Comparison of ENCODE assay signal across 8 cellular contexts in the genomic region with DNA sequence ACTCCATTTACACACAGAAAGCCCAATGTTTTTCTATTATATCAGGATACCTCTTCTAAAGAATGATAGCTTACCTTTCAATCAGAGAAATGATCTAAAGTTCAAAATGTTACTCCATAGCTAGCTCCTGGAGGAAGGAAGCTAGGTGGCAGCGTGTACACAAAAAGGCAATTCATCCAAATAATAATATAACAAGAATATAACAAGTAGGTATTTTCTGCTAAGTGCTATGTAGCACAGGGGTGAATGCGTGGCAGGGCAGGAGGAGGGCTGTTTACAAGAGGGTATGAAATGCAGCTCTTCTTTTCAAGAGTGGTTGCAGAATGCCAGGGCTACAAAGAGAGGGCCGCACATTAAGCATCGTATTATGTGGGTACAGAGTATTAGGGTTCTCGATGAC. TPM values are rescaled to one million over a fixed set of nuclear protein-coding genes. Genes with fewer than 3 reads are reported as not detected.
DNase-seq lines count a peak whose midpoint lies in the region; ATAC-seq lines count a peak whose summit lies in the region.

No MANE protein-coding gene starts in this region.

- peak overlapping the region; percentile 71 to 94 (median 82) for H3K4me3 ChIP-seq in BLaER1 treated with 17β-estradiol and CSF1 and Interleukin-3, amounts not matched to agents 10 nM and 100 nM
- H3K4me3 ChIP-seq in right cardiac atrium (ENCODE audit: low read length): peak overlapping the region; percentile 41

- intact Hi-C loops in right cardiac atrium (cut with DNase I): no loop called here

- H3K27ac Mint-ChIP-seq in activated T-cell treated with anti-CD3 and anti-CD28 coated beads, Interleukin-2, amount 50 U/mL, for 72 hours: peak overlapping the region; percentile 86
- peak overlapping the region; percentile 96 for H3K27ac Mint-ChIP-seq in stimulated activated naive B cell treated with anti-CD40 and anti-IgM and Interleukin-4, amounts not matched to agents 10 μg/mL and 1 μg/mL and 100 μg/mL, for 72 hours

- ATAC-seq in HG02885 (IDR thresholded peaks at IDR 0.05; ENCODE audit: poor library complexity, unreplicated experiment) (peak; percentile 3), right cardiac atrium (peak; percentile 4 to 5), GM21390 (IDR thresholded peaks at IDR 0.05; ENCODE audit: unreplicated experiment) (no peak), HG02852 (IDR thresholded peaks at IDR 0.05; ENCODE audit: unreplicated experiment) (no peak)
- ATAC-seq in activated T-cell treated with anti-CD3 and anti-CD28 coated beads, Interleukin-2, amount 50 U/mL, for 72 hours (replicated peaks in 1 of 2): peak in 1 of 2 donors; percentile 13
- ATAC-seq in stimulated activated naive B cell treated with anti-CD40 and anti-IgM and Interleukin-4, amounts not matched to agents 10 μg/mL and 1 μg/mL and 100 μg/mL, for 72 hours (replicated peaks): peak; percentile 5 to 6

- no peaks in the 10 kb centered on the region for H3K27me3 Mint-ChIP-seq in activated T-cell treated with anti-CD3 and anti-CD28 coated beads, Interleukin-2, amount 50 U/mL, for 72 hours (ENCODE audit: low read depth)
- no peaks in the 10 kb centered on the region for H3K27me3 Mint-ChIP-seq in stimulated activated naive B cell treated with anti-CD40 and anti-IgM and Interleukin-4, amounts not matched to agents 10 μg/mL and 1 μg/mL and 100 μg/mL, for 72 hours

- peak overlapping the region; percentile 71 to 89 (median 80) for H3K27ac ChIP-seq in BLaER1 treated with 17β-estradiol and CSF1 and Interleukin-3, amounts not matched to agents 10 nM and 100 nM
- peak overlapping the region; percentile 93 for H3K27ac ChIP-seq in right cardiac atrium (ENCODE audit: low read length)

- peak overlapping the region; percentile 96 to 99 for H3K4me3 Mint-ChIP-seq in activated T-cell treated with anti-CD3 and anti-CD28 coated beads, Interleukin-2, amount 50 U/mL, for 72 hours
- peak overlapping the region; percentile 91 to 98 for H3K4me3 Mint-ChIP-seq in stimulated activated naive B cell treated with anti-CD40 and anti-IgM and Interleukin-4, amounts not matched to agents 10 μg/mL and 1 μg/mL and 100 μg/mL, for 72 hours

- H3K36me3 Mint-ChIP-seq in activated T-cell treated with anti-CD3 and anti-CD28 coated beads, Interleukin-2, amount 50 U/mL, for 72 hours (ENCODE audit: insufficient read depth in 2 of 2): peaks cover 4 to 9% of the 10 kb centered on the region in 2 donors
- peaks cover 0 to 7% of the 10 kb centered on the region in 2 donors for H3K36me3 Mint-ChIP-seq in stimulated activated naive B cell treated with anti-CD40 and anti-IgM and Interleukin-4, amounts not matched to agents 10 μg/mL and 1 μg/mL and 100 μg/mL, for 72 hours

- peaks cover 0 to 22% (median 8%) of the 10 kb centered on the region in 11 experiments; a peak in 9 of 22 replicates for H3K36me3 ChIP-seq in BLaER1 treated with 17β-estradiol and CSF1 and Interleukin-3, amounts not matched to agents 10 nM and 100 nM

- H3K27me3 ChIP-seq in BLaER1 treated with 17β-estradiol and CSF1 and Interleukin-3, amounts not matched to agents 10 nM and 100 nM: no peaks in the 10 kb centered on the region
- H3K27me3 ChIP-seq in right cardiac atrium (ENCODE audit: control insufficient read depth, insufficient read depth): no peaks in the 10 kb centered on the region

- DNase-seq in activated T-cell treated with anti-CD3 and anti-CD28 coated beads, Interleukin-2, amount 50 U/mL, for 72 hours: no peak
- no peak for DNase-seq in right cardiac atrium
- no peak for DNase-seq in stimulated activated naive B cell treated with anti-CD40 and anti-IgM and Interleukin-4, amounts not matched to agents 10 μg/mL and 1 μg/mL and 100 μg/mL, for 72 hours
- DNase-seq in globus pallidus (ENCODE audit: low spot score): no peak

- no peaks in the 10 kb centered on the region; a peak in 1 of 22 replicates for H3K9me3 ChIP-seq in BLaER1 treated with 17β-estradiol and CSF1 and Interleukin-3, amounts not matched to agents 10 nM and 100 nM (replicated peaks in 1 of 11)
- no peaks in the 10 kb centered on the region for H3K9me3 ChIP-seq in right cardiac atrium (ENCODE audit: control insufficient read depth, low read length)

- H3K4me1 Mint-ChIP-seq in activated T-cell treated with anti-CD3 and anti-CD28 coated beads, Interleukin-2, amount 50 U/mL, for 72 hours (ENCODE audit: low read depth): peaks cover 57% of the 10 kb centered on the region
- H3K4me1 Mint-ChIP-seq in stimulated activated naive B cell treated with anti-CD40 and anti-IgM and Interleukin-4, amounts not matched to agents 10 μg/mL and 1 μg/mL and 100 μg/mL, for 72 hours: peaks cover 12 to 36% of the 10 kb centered on the region in 2 donors

- peak overlapping the region; percentile 69 to 94 (median 85) for H3K4me2 ChIP-seq in BLaER1 treated with 17β-estradiol and CSF1 and Interleukin-3, amounts not matched to agents 10 nM and 100 nM

- peaks cover 30 to 48% (median 39%) of the 10 kb centered on the region in 10 experiments for H3K4me1 ChIP-seq in BLaER1 treated with 17β-estradiol and CSF1 and Interleukin-3, amounts not matched to agents 10 nM and 100 nM
- H3K4me1 ChIP-seq in right cardiac atrium (ENCODE audit: control insufficient read depth, insufficient read depth, low read length): no peaks in the 10 kb centered on the region

- H3K9ac ChIP-seq in BLaER1 treated with 17β-estradiol and CSF1 and Interleukin-3, amounts not matched to agents 10 nM and 100 nM: peak overlapping the region; percentile 77 to 87 (median 83); a peak in 21 of 22 replicates

- no peaks in the 10 kb centered on the region for H3K9me3 Mint-ChIP-seq in activated T-cell treated with anti-CD3 and anti-CD28 coated beads, Interleukin-2, amount 50 U/mL, for 72 hours
- H3K9me3 Mint-ChIP-seq in stimulated activated naive B cell treated with anti-CD40 and anti-IgM and Interleukin-4, amounts not matched to agents 10 μg/mL and 1 μg/mL and 100 μg/mL, for 72 hours: no peaks in the 10 kb centered on the region

- peaks cover 0 to 20% (median 0%) of the 10 kb centered on the region in 11 experiments; a peak in 7 of 22 replicates for H4K20me1 ChIP-seq in BLaER1 treated with 17β-estradiol and CSF1 and Interleukin-3, amounts not matched to agents 10 nM and 100 nM

- WGBS in right cardiac atrium: 60% methylated on average over 5 of the region's 5 CpGs

RNA-seq across cellular contexts. Expression of a gene that starts 0.7 kb away (rescaled TPM):
- total RNA-seq in activated T-cell treated with anti-CD3 and anti-CD28 coated beads, Interleukin-2, amount 50 U/mL, for 72 hours: 1 to 10 TPM; 7.2 to 7.8 TPM
- 10 to 100 TPM in 1 of 4 donors, 1 to 10 TPM in 3; 6.1 to 12.9 (median 8.8) TPM for total RNA-seq in right cardiac atrium
- polyA plus RNA-seq in right cardiac atrium: 10.5 TPM

RNA-seq across cellular contexts. Expression of a gene that starts 50.9 kb away (rescaled TPM):
- under 1 TPM; 0.02 to 0.09 TPM for total RNA-seq in activated T-cell treated with anti-CD3 and anti-CD28 coated beads, Interleukin-2, amount 50 U/mL, for 72 hours
- total RNA-seq in right cardiac atrium: under 1 TPM; 0.25 to 0.91 (median 0.42) TPM
- 0.09 TPM for polyA plus RNA-seq in right cardiac atrium

Comparison
In these comparisons a context has a peak if more than half of its experiments do, and no peak if none do; other contexts are left out.
1. ATAC-seq: peak in HG02885 (single experiment), right cardiac atrium (2 of 2) and stimulated activated naive B cell treated with anti-CD40 and anti-IgM and Interleukin-4, amounts not matched to agents 10 μg/mL and 1 μg/mL and 100 μg/mL, for 72 hours (2 of 2); none in GM21390 (single experiment) and HG02852 (single experiment).